ENCODE assay signal across 1 cellular context in the genomic region with DNA sequence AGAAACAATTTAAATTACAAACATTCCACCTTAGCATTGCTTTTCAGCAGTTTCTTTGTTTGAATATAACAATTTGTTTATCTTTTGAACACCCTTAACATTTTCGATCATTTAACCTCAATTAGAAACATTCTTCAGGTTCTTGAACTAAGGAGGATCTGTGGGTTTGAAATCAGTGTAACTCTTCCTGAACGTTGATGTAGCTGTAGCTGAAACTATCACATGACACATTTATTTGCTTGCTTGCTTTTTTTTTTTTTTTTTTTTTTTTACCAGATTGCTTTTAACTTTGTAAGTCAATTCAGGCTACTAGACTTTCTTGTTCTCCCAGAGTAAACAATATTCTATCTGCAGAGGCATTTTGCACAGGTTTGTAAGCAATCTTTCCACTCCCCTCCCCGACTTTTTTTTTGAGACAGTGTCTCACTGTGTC.
TF ChIP-seq lines count a peak whose summit lies in the region.

No MANE protein-coding gene starts in this region.

TF ChIP-seq in WTC11, 78 proteins besides CTCF, POLR2A, EP300 and RAD21 (continued from another document):
- TF ChIP-seq EMX1 (CRISPR knock-in tag; IDR thresholded peaks at IDR 0.05) = no peak
- TF ChIP-seq JAZF1 (CRISPR knock-in tag; IDR thresholded peaks at IDR 0.05) = no peak
- TF ChIP-seq SOX15 (CRISPR knock-in tag; IDR thresholded peaks at IDR 0.05) = no peak
- TF ChIP-seq ZNF671 (CRISPR knock-in tag; IDR thresholded peaks at IDR 0.05) = no peak
- TF ChIP-seq ERG (CRISPR knock-in tag; IDR thresholded peaks at IDR 0.05) = no peak
- TF ChIP-seq, protein P1, sequence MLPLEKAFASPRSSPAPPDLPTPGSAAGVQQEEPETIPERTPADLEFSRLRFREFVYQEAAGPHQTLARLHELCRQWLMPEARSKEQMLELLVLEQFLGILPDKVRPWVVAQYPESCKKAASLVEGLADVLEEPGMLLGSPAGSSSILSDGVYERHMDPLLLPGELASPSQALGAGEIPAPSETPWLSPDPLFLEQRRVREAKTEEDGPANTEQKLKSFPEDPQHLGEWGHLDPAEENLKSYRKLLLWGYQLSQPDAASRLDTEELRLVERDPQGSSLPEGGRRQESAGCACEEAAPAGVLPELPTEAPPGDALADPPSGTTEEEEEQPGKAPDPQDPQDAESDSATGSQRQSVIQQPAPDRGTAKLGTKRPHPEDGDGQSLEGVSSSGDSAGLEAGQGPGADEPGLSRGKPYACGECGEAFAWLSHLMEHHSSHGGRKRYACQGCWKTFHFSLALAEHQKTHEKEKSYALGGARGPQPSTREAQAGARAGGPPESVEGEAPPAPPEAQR (CRISPR knock-in tag; IDR thresholded peaks at IDR 0.05) = no peak
- no peak for TF ChIP-seq PREB (CRISPR knock-in tag; IDR thresholded peaks at IDR 0.05; ENCODE audit: borderline replicate concordance)
- TF ChIP-seq FOXP1 (CRISPR knock-in tag; IDR thresholded peaks at IDR 0.05; ENCODE audit: borderline replicate concordance) = no peak
